In the genomic region with DNA sequence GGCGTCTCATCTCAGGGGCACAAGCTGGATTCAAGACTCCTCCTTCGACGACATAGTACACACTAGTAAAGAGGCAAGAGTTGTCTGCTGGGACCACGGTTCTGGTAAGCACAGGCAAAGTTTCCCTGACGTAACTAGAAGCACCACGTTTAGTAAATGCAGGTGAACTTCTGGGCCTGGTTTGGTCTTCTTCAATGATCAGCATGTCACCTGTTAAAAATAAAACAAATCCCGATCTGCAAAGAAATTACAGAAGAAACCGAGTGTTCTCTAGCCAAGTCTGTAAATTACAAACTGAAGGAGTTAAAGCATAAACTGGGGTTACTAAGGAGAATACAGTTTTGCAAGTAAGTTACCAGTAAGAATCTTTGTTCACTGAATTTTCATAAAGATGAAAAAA, we compare ENCODE assay signal across 7 cellular contexts. TPM values are rescaled to one million over a fixed set of nuclear protein-coding genes. Genes with fewer than 3 reads are reported as not detected.
A peak's percentile ranks its signal among the peaks of the same experiment; 100 is the strongest.
DNase-seq lines count a peak whose midpoint lies in the region; ATAC-seq and TF ChIP-seq lines count a peak whose summit lies in the region.
"Had no signal": no experiment of that assay in that cellular context is flagged by ENCODE, and none has a peak within 500 bp of the region (broad histone marks: within the 10 kb centered on the region; RNA-seq: fewer than 3 reads in every experiment).

No MANE protein-coding gene starts in this region.

- peak overlapping the region; percentile 100 for H3K4me3 Mint-ChIP-seq in nephron progenitor cell

- no peak for TF ChIP-seq CTCF in nephron progenitor cell (IDR thresholded peaks at IDR 0.05)

- intact Hi-C loops in left colon (cut with DNase I, micrococcal nuclease): no loop called here

- peaks cover 10% of the 10 kb centered on the region for H3K36me3 Mint-ChIP-seq in nephron progenitor cell (ENCODE audit: low read depth)

- no peak for ATAC-seq in left colon

- peaks cover 10% of the 10 kb centered on the region for H3K9me3 Mint-ChIP-seq in nephron progenitor cell

- peaks cover 49% of the 10 kb centered on the region for H3K4me1 ChIP-seq in adipocyte (ENCODE audit: control insufficient read depth, insufficient read depth, low read length)

- H3K4me3 ChIP-seq in H7 (ENCODE audit: insufficient read depth, low read depth, low read length) (peak overlapping the region; percentile 78; the same call in 1 of the 2 replicates), adipocyte (ENCODE audit: low read length) (peak overlapping the region; percentile 99)

- H3K27me3 Mint-ChIP-seq in nephron progenitor cell (ENCODE audit: low read depth, poor library complexity): peaks cover 18% of the 10 kb centered on the region

- peak overlapping the region; percentile 98 for H3K9ac ChIP-seq in adipocyte (ENCODE audit: low read length)

- DNase-seq in H7 (no peak), adipocyte (ENCODE audit: low read depth) (no peak), nephron progenitor cell (no peak), dermis blood vessel endothelial cell (no peak), SW480 (ENCODE audit: low spot score) (no peak), left colon (no peak)

- no peaks in the 10 kb centered on the region for H3K9me3 ChIP-seq in adipocyte (ENCODE audit: control insufficient read depth, low read length)

- H3K27me3 ChIP-seq in H7 (ENCODE audit: control insufficient read depth, insufficient read depth, low read length): no peaks in the 10 kb centered on the region
- H3K27me3 ChIP-seq in adipocyte (replicated peaks; ENCODE audit: control insufficient read depth, insufficient read depth, low read length): no peaks in the 10 kb centered on the region

- peaks cover 60% of the 10 kb centered on the region for H3K4me1 Mint-ChIP-seq in nephron progenitor cell

- H3K27ac Mint-ChIP-seq in nephron progenitor cell: no peak overlapping the region

- H3K36me3 ChIP-seq in H7 (replicated peaks; ENCODE audit: control insufficient read depth, insufficient read depth, low read length) (peaks cover 9% of the 10 kb centered on the region), adipocyte (ENCODE audit: control insufficient read depth, insufficient read depth, low read length, severe bottlenecking) (peaks cover 15% of the 10 kb centered on the region)

RNA-seq across cellular contexts. Expression of a gene that starts 1.5 kb away (rescaled TPM):
- 19.2 and 22.5 TPM in 2 replicates for total RNA-seq in H7 (2014; rRNA removed; shearing (Covaris generic))
- total RNA-seq in dermis blood vessel endothelial cell (8.2 and 8.5 TPM in 2 replicates), left colon (1 to 10 TPM; 6.6 to 7.2 TPM)

RNA-seq across cellular contexts. Expression of a gene that starts 3.6 kb away (rescaled TPM):
- 12.7 and 16.6 TPM in 2 replicates for total RNA-seq in H7 (2014; rRNA removed; shearing (Covaris generic))
- total RNA-seq in dermis blood vessel endothelial cell: 1.0 and 1.1 TPM in 2 replicates
- total RNA-seq in left colon: 100 to 1,000 TPM; 104 to 117 TPM

RNA-seq across cellular contexts. Expression of a gene that starts 17.0 kb away (rescaled TPM):
- 0.52 and 0.55 TPM in 2 replicates for total RNA-seq in H7 (2014; rRNA removed; shearing (Covaris generic))
- total RNA-seq in dermis blood vessel endothelial cell: 0.05 and 0.17 TPM in 2 replicates
- 10 to 100 TPM; 17.2 to 31.6 TPM for total RNA-seq in left colon

RNA-seq across cellular contexts. Expression of a gene that starts 39.1 kb away (rescaled TPM):
- not detected in 2 replicates for total RNA-seq in H7 (2014; rRNA removed; shearing (Covaris generic))
- total RNA-seq in dermis blood vessel endothelial cell (0.34 TPM in 1 of 2 replicates, not detected in the other), left colon (10 to 100 TPM in 1 of 2 donors, 1 to 10 TPM in 1; 5.0 to 20.8 TPM)
- total RNA-seq: bronchial epithelial cell had no signal

RNA-seq across cellular contexts. Expression of a gene that starts 54.5 kb away (rescaled TPM):
- not detected in 2 replicates for total RNA-seq in H7 (2014; rRNA removed; shearing (Covaris generic))
- total RNA-seq in dermis blood vessel endothelial cell (under 0.01 TPM in 1 of 2 replicates, not detected in the other), left colon (1 to 10 TPM; 3.4 to 4.5 TPM)
- total RNA-seq: bronchial epithelial cell had no signal

Comparison
In these comparisons a context has a peak if more than half of its experiments do, and no peak if none do; other contexts are left out.
1. RNA of a gene that starts 17.0 kb away (total RNA-seq): 17.2 to 31.6 TPM in left colon; 0.52 to 0.55 TPM in H7 and 0.05 to 0.17 TPM in dermis blood vessel endothelial cell; every median in the first group is over 10 times any median in the second.